Comparison of ENCODE assay signal across 8 cellular contexts in the genomic region with DNA sequence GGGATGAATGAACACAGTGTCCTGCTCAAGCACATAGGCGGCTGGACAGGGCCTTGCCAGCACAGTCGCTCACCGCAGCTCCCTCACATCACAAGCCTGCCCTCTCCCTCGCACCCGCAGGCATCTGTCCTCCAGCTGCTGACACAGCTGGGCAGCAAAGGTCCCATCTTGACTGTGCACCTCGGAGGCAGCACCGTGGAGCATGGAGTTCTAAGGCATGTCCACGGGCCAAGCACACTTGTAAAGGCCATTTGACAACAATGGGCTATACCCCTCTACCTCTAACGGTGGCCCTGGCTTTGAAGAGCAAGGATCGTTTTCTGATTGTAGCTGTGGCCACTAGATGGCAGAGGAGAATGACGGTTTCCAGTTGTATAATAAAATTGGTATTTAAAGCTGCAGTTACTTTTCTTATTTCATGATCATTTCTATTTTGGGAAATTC. TPM values are rescaled to one million over a fixed set of nuclear protein-coding genes. Genes with fewer than 3 reads are reported as not detected.
DNase-seq lines count a peak whose midpoint lies in the region; ATAC-seq and TF ChIP-seq lines count a peak whose summit lies in the region.

No MANE protein-coding gene starts in this region.

- intact Hi-C loops in testis (cut with DNase I; ENCODE audit: low total_unique reads), result no loop called here

- H3K9me3 ChIP-seq in testis, result no peaks in the 10 kb centered on the region

- H3K27me3 ChIP-seq in testis, result no peaks in the 10 kb centered on the region

- ATAC-seq in HG02798 (IDR thresholded peaks at IDR 0.05; ENCODE audit: poor library complexity, unreplicated experiment), result no peak
- ATAC-seq in HG02852 (IDR thresholded peaks at IDR 0.05; ENCODE audit: unreplicated experiment), result no peak

- no peak overlapping the region for H3K4me3 ChIP-seq in LNCaP clone FGC (ENCODE audit: low read depth, low read length)
- H3K4me3 ChIP-seq in astrocyte of the cerebellum (ENCODE audit: low read depth, low read length), result no peak overlapping the region
- no peak overlapping the region for H3K4me3 ChIP-seq in testis

- in situ Hi-C loops in astrocyte of the cerebellum (cut with HindIII; ENCODE audit: low sequenced_read_pairs), result loop anchor here (10.0 to 25.0 kb wide), 2 partner anchors 111 to 434 kb away; no protein-coding TSS in a partner anchor

- no peaks in the 10 kb centered on the region for H3K36me3 ChIP-seq in testis (ENCODE audit: low read depth, missing control alignments)

- peak; percentile 7 for DNase-seq in activated naive CD4-positive, alpha-beta T cell treated with Interleukin-2 at 50 U/mL for 16 hours
- DNase-seq in activated naive CD4-positive, alpha-beta T cell treated with anti-CD3 and anti-CD28 coated beads, Interleukin-2, amount 50 U/mL, for 16 hours, result no peak
- no peak for DNase-seq in LNCaP clone FGC (ENCODE audit: low read depth)
- no peak for DNase-seq in astrocyte of the cerebellum (ENCODE audit: low read depth)
- peak; percentile 21 for DNase-seq in iPS-NIHi11 (ENCODE audit: low spot score)
- peak; percentile 50 for DNase-seq in testis

- no peaks in the 10 kb centered on the region for H3K4me1 ChIP-seq in testis

- WGBS in testis, 2 donors, result 27 to 50% methylated on average over 6 to 11 of the region's 11 CpGs

- TF ChIP-seq POLR2A in testis (IDR thresholded peaks at IDR 0.05), result no peak

- peak overlapping the region in 1 of 2 donors; percentile 26 for H3K27ac ChIP-seq in testis

- peak; percentile 57 for TF ChIP-seq CTCF in LNCaP clone FGC (IDR thresholded peaks at IDR 0.05; ENCODE audit: control insufficient read depth, extremely low read depth, insufficient read depth)
- peak; percentile 66 for TF ChIP-seq CTCF in astrocyte of the cerebellum (IDR thresholded peaks at IDR 0.05; ENCODE audit: low read depth, low read length, missing control alignments)
- peak in 2 of 3 experiments; percentile 39 to 61 for TF ChIP-seq CTCF in testis (IDR thresholded peaks at IDR 0.05)

RNA-seq across cellular contexts. Expression of a gene that starts 53.8 kb away (rescaled TPM):
- total RNA-seq in testis, result 1 to 10 TPM; 2.8 to 3.1 TPM
- 3.2 TPM for polyA plus RNA-seq in testis (ENCODE audit: insufficient read depth, low read depth, low replicate concordance)

Comparison
In these comparisons a context has a peak if more than half of its experiments do, and no peak if none do; other contexts are left out.
1. DNase-seq: peak in activated naive CD4-positive, alpha-beta T cell treated with Interleukin-2 at 50 U/mL for 16 hours (single experiment), iPS-NIHi11 (single experiment) and testis (single experiment); none in activated naive CD4-positive, alpha-beta T cell treated with anti-CD3 and anti-CD28 coated beads, Interleukin-2, amount 50 U/mL, for 16 hours (single experiment), LNCaP clone FGC (single experiment) and astrocyte of the cerebellum (single experiment).
2. Peak in every context shown above with its lines, with median percentiles within 50 percentile points of each other: CTCF ChIP-seq.